Comparison of ENCODE assay signal across 2 cellular contexts in genomic region chr14:71492346-71492745, GRCh38.
TF ChIP-seq lines count a peak whose summit lies in the region.

No MANE protein-coding gene starts in this region.

TF ChIP-seq in GM23338, 12 proteins besides CTCF, POLR2A, EP300 and RAD21:
- TF ChIP-seq CREB1 (CRISPR knock-in tag; IDR thresholded peaks at IDR 0.05; ENCODE audit: low read depth): no peak
- TF ChIP-seq REST (IDR thresholded peaks at IDR 0.05; ENCODE audit: unreplicated experiment): no peak
TF ChIP-seq in GM23338: peak in this region for 0.

TF ChIP-seq in GM12878, 131 proteins besides CTCF, POLR2A, EP300 and RAD21:
- TF ChIP-seq BCL3 (IDR thresholded peaks at IDR 0.05; ENCODE audit: borderline replicate concordance, insufficient read depth, low read depth, low read length, poor library complexity, severe bottlenecking) (no peak), EED (IDR thresholded peaks at IDR 0.05; ENCODE audit: low read depth) (no peak), CEBPB (IDR thresholded peaks at IDR 0.05; ENCODE audit: borderline replicate concordance in 1 of 2, low read depth in 2 of 2, low read length in 2 of 2) (no peak), ZNF24 (IDR thresholded peaks at IDR 0.05) (no peak), ZNF207 (IDR thresholded peaks at IDR 0.05; ENCODE audit: borderline replicate concordance) (no peak), MEF2B (IDR thresholded peaks at IDR 0.05; ENCODE audit: partially characterized antibody, poor library complexity, severe bottlenecking) (no peak), MLLT1 (IDR thresholded peaks at IDR 0.05) (no peak), RB1 (IDR thresholded peaks at IDR 0.05; ENCODE audit: borderline replicate concordance) (no peak), IRF4 (IDR thresholded peaks at IDR 0.05; ENCODE audit: low read depth, low read length) (no peak), YY1 (IDR thresholded peaks at IDR 0.05; ENCODE audit: low read depth, low read length) (no peak), FOXM1 (IDR thresholded peaks at IDR 0.05; ENCODE audit: low read depth, low read length) (no peak), CBFB (IDR thresholded peaks at IDR 0.05; ENCODE audit: low read depth) (no peak), SP1 (IDR thresholded peaks at IDR 0.05; ENCODE audit: low read depth, low read length) (no peak), HDAC2 (IDR thresholded peaks at IDR 0.05) (no peak), SIX5 (IDR thresholded peaks at IDR 0.05; ENCODE audit: low read depth, low read length, severe bottlenecking) (no peak), BCLAF1 (IDR thresholded peaks at IDR 0.05) (no peak), BCL11A (IDR thresholded peaks at IDR 0.05; ENCODE audit: low read depth, low read length) (no peak), CHD1 (IDR thresholded peaks at IDR 0.05; ENCODE audit: low read depth, low read length) (no peak), ZBTB4 (CRISPR knock-in tag; IDR thresholded peaks at IDR 0.05) (no peak)
